In genomic region chr9:85040806-85041575, GRCh38 we compare ENCODE assay signal across 19 cellular contexts.
DNase-seq lines count a peak whose midpoint lies in the region; ATAC-seq and TF ChIP-seq lines count a peak whose summit lies in the region.
"Had no signal": no experiment of that assay in that cellular context is flagged by ENCODE, and none has a peak within 500 bp of the region (broad histone marks: within the 10 kb centered on the region; RNA-seq: fewer than 3 reads in every experiment).

No MANE protein-coding gene starts in this region.

- POLR2A ChIA-PET in CD8-positive, alpha-beta memory T cell (lab: Charles Lee), result no interaction called here
- POLR2A ChIA-PET in activated CD4-positive, alpha-beta T cell treated with anti-CD3 and anti-CD28 coated beads, Interleukin-2, amount 10 ng/mL, durations not matched to agents 7 days and 5 days (lab: Charles Lee), result no interaction called here

- H3K4me3 ChIP-seq in left ventricle myocardium inferior, result no peak overlapping the region
- H3K4me3 ChIP-seq in testis, result peak overlapping the region; percentile 24 to 30
- no peak overlapping the region for H3K4me3 ChIP-seq in CD8-positive, alpha-beta memory T cell (ENCODE audit: low read length)
- no peak overlapping the region for H3K4me3 ChIP-seq in ascending aorta
- H3K4me3 ChIP-seq: prostate gland, SJSA1 had no signal

- DNase-seq in Right ventricle myocardium inferior (ENCODE audit: missing footprints) (no peak), left ventricle myocardium inferior (no peak), cerebellum (ENCODE audit: low spot score) (peak; percentile 12), medulla oblongata (ENCODE audit: extremely low spot score) (peak; percentile 83), testis (peak; percentile 86), ascending aorta (ENCODE audit: low spot score in 2 of 2) (no peak)
- DNase-seq in CD8-positive, alpha-beta memory T cell, result no peak
- no peak for DNase-seq in activated CD4-positive, alpha-beta T cell treated with anti-CD3 and anti-CD28 coated beads, Interleukin-2, amount 10 ng/mL, durations not matched to agents 7 days and 5 days
- DNase-seq: activated CD8-positive, alpha-beta memory T cell treated with anti-CD3 and anti-CD28 coated beads, Interleukin-2, amount 10 ng/mL, durations not matched to agents 7 days and 5 days; amniotic stem cell; CD8-positive, alpha-beta T cell; NCI-H510A; stimulated activated CD4-positive, alpha-beta T cell treated with anti-CD3 and anti-CD28 coated beads, Interleukin-15, amount 100 ng/mL, for 24 hours; stimulated activated naive CD4-positive, alpha-beta T cell treated with Interleukin-2 at 50 U/mL for 16 hours had no signal

- H3K27me3 ChIP-seq in left ventricle myocardium inferior (ENCODE audit: low read depth) (peaks cover 57% of the 10 kb centered on the region), testis (no peaks in the 10 kb centered on the region), ascending aorta (no peaks in the 10 kb centered on the region)
- no peaks in the 10 kb centered on the region for H3K27me3 ChIP-seq in CD8-positive, alpha-beta memory T cell (ENCODE audit: insufficient read depth, low read length, poor library complexity, severe bottlenecking)
- H3K27me3 ChIP-seq: SJSA1 had no signal

- H3K27ac Mint-ChIP-seq in CD8-positive, alpha-beta memory T cell, result no peak overlapping the region
- no peak overlapping the region for H3K27ac Mint-ChIP-seq in activated CD4-positive, alpha-beta T cell treated with anti-CD3 and anti-CD28 coated beads, Interleukin-2, amount 10 ng/mL, durations not matched to agents 7 days and 5 days
- H3K27ac Mint-ChIP-seq: activated CD8-positive, alpha-beta memory T cell treated with anti-CD3 and anti-CD28 coated beads, Interleukin-2, amount 10 ng/mL, durations not matched to agents 7 days and 5 days; CD8-positive, alpha-beta T cell; dendritic cell treated with granulocyte-macrophage colony-stimulating factor and Interleukin-4, amounts not matched to agents 40 ng/mL and 50 ng/mL, for 4 days; T-helper 2 cell treated with Interferon-gamma antibody and Interleukin-4, amounts not matched to agents 5 μg/mL and 100 μg/mL, for 36 hours had no signal

- no peaks in the 10 kb centered on the region for H3K36me3 ChIP-seq in left ventricle myocardium inferior
- H3K36me3 ChIP-seq in testis (ENCODE audit: low read depth, missing control alignments), result no peaks in the 10 kb centered on the region
- no peaks in the 10 kb centered on the region for H3K36me3 ChIP-seq in CD8-positive, alpha-beta memory T cell (ENCODE audit: insufficient read depth, low read length)
- H3K36me3 ChIP-seq in ascending aorta, result no peaks in the 10 kb centered on the region
- H3K36me3 ChIP-seq: prostate gland, SJSA1 had no signal

- no peak for TF ChIP-seq POLR2A in testis (IDR thresholded peaks at IDR 0.05)

- no peak overlapping the region for H3K27ac ChIP-seq in left ventricle myocardium inferior (replicated peaks)
- H3K27ac ChIP-seq in testis, result no peak overlapping the region
- no peak overlapping the region for H3K27ac ChIP-seq in CD8-positive, alpha-beta memory T cell (ENCODE audit: low read depth, low read length)
- no peak overlapping the region for H3K27ac ChIP-seq in ascending aorta
- H3K27ac ChIP-seq: KMS-11, prostate gland, SJSA1 had no signal

- peaks cover 5% of the 10 kb centered on the region for H3K4me1 ChIP-seq in left ventricle myocardium inferior
- peaks cover 5% of the 10 kb centered on the region for H3K4me1 ChIP-seq in testis
- H3K4me1 ChIP-seq in CD8-positive, alpha-beta memory T cell (ENCODE audit: insufficient read depth, low read length), result no peaks in the 10 kb centered on the region
- H3K4me1 ChIP-seq in ascending aorta, result no peaks in the 10 kb centered on the region
- H3K4me1 ChIP-seq: prostate gland, SJSA1 had no signal

- ATAC-seq in Right ventricle myocardium inferior, result peak; percentile 34
- ATAC-seq: activated CD8-positive, alpha-beta memory T cell treated with anti-CD3 and anti-CD28 coated beads, Interleukin-2, amount 10 ng/mL, durations not matched to agents 7 days and 5 days; CD8-positive, alpha-beta T cell had no signal

- TF ChIP-seq CTCF in left ventricle myocardium inferior (IDR thresholded peaks at IDR 0.05; ENCODE audit: borderline replicate concordance) (no peak), testis (IDR thresholded peaks at IDR 0.05) (no peak), ascending aorta (IDR thresholded peaks at IDR 0.05) (no peak)

- H3K4me3 Mint-ChIP-seq in CD8-positive, alpha-beta memory T cell, result no peak overlapping the region
- no peak overlapping the region for H3K4me3 Mint-ChIP-seq in activated CD4-positive, alpha-beta T cell treated with anti-CD3 and anti-CD28 coated beads, Interleukin-2, amount 10 ng/mL, durations not matched to agents 7 days and 5 days
- H3K4me3 Mint-ChIP-seq: activated CD8-positive, alpha-beta memory T cell treated with anti-CD3 and anti-CD28 coated beads, Interleukin-2, amount 10 ng/mL, durations not matched to agents 7 days and 5 days; CD8-positive, alpha-beta T cell; dendritic cell treated with granulocyte-macrophage colony-stimulating factor and Interleukin-4, amounts not matched to agents 40 ng/mL and 50 ng/mL, for 4 days; T-helper 2 cell treated with Interferon-gamma antibody and Interleukin-4, amounts not matched to agents 5 μg/mL and 100 μg/mL, for 36 hours had no signal

- CTCF ChIA-PET in CD8-positive, alpha-beta memory T cell (lab: Charles Lee), result no interaction called here
- CTCF ChIA-PET in activated CD4-positive, alpha-beta T cell treated with anti-CD3 and anti-CD28 coated beads, Interleukin-2, amount 10 ng/mL, durations not matched to agents 7 days and 5 days (lab: Charles Lee), result no interaction called here

- peaks cover 0 to 3% of the 10 kb centered on the region in 2 donors for H3K27me3 Mint-ChIP-seq in CD8-positive, alpha-beta memory T cell
- H3K27me3 Mint-ChIP-seq in activated CD4-positive, alpha-beta T cell treated with anti-CD3 and anti-CD28 coated beads, Interleukin-2, amount 10 ng/mL, durations not matched to agents 7 days and 5 days, result peaks cover 2% of the 10 kb centered on the region
- H3K27me3 Mint-ChIP-seq: activated CD8-positive, alpha-beta memory T cell treated with anti-CD3 and anti-CD28 coated beads, Interleukin-2, amount 10 ng/mL, durations not matched to agents 7 days and 5 days; dendritic cell treated with granulocyte-macrophage colony-stimulating factor and Interleukin-4, amounts not matched to agents 40 ng/mL and 50 ng/mL, for 4 days had no signal

- intact Hi-C loops in Right ventricle myocardium inferior (cut with DNase I) (no loop called here), left ventricle myocardium inferior (cut with micrococcal nuclease) (no loop called here), testis (cut with DNase I; ENCODE audit: low total_unique reads) (no loop called here), ascending aorta (cut with DNase I) (no loop called here)

- H3K36me3 Mint-ChIP-seq in CD8-positive, alpha-beta memory T cell, result no peaks in the 10 kb centered on the region
- H3K36me3 Mint-ChIP-seq in activated CD4-positive, alpha-beta T cell treated with anti-CD3 and anti-CD28 coated beads, Interleukin-2, amount 10 ng/mL, durations not matched to agents 7 days and 5 days (ENCODE audit: low read depth), result no peaks in the 10 kb centered on the region
- H3K36me3 Mint-ChIP-seq: activated CD8-positive, alpha-beta memory T cell treated with anti-CD3 and anti-CD28 coated beads, Interleukin-2, amount 10 ng/mL, durations not matched to agents 7 days and 5 days; CD8-positive, alpha-beta T cell had no signal

- H3K9me3 ChIP-seq in left ventricle myocardium inferior (replicated peaks) (no peaks in the 10 kb centered on the region), testis (no peaks in the 10 kb centered on the region), ascending aorta (no peaks in the 10 kb centered on the region)
- H3K9me3 ChIP-seq in CD8-positive, alpha-beta memory T cell (ENCODE audit: low read length), result no peaks in the 10 kb centered on the region
- H3K9me3 ChIP-seq: prostate gland, SJSA1 had no signal

- WGBS in testis, 2 donors, result 10 to 17% methylated on average over 17 of the region's 17 CpGs

- peaks cover 0 to 5% (median 0%) of the 10 kb centered on the region in 5 donors for H3K9me3 Mint-ChIP-seq in CD8-positive, alpha-beta memory T cell
- no peaks in the 10 kb centered on the region for H3K9me3 Mint-ChIP-seq in activated CD4-positive, alpha-beta T cell treated with anti-CD3 and anti-CD28 coated beads, Interleukin-2, amount 10 ng/mL, durations not matched to agents 7 days and 5 days
- H3K9me3 Mint-ChIP-seq: CD8-positive, alpha-beta T cell; dendritic cell treated with granulocyte-macrophage colony-stimulating factor and Interleukin-4, amounts not matched to agents 40 ng/mL and 50 ng/mL, for 4 days; T-helper 2 cell treated with Interferon-gamma antibody and Interleukin-4, amounts not matched to agents 5 μg/mL and 100 μg/mL, for 36 hours had no signal

- H3K4me1 Mint-ChIP-seq in CD8-positive, alpha-beta memory T cell, result no peaks in the 10 kb centered on the region
- H3K4me1 Mint-ChIP-seq in activated CD4-positive, alpha-beta T cell treated with anti-CD3 and anti-CD28 coated beads, Interleukin-2, amount 10 ng/mL, durations not matched to agents 7 days and 5 days, result no peaks in the 10 kb centered on the region
- H3K4me1 Mint-ChIP-seq: activated CD8-positive, alpha-beta memory T cell treated with anti-CD3 and anti-CD28 coated beads, Interleukin-2, amount 10 ng/mL, durations not matched to agents 7 days and 5 days had no signal

Comparison
In these comparisons a context has a peak if more than half of its experiments do, and no peak if none do; other contexts are left out.
1. DNase-seq: peak in cerebellum (single experiment), medulla oblongata (single experiment) and testis (single experiment); none in Right ventricle myocardium inferior (single experiment), left ventricle myocardium inferior (single experiment), CD8-positive, alpha-beta memory T cell (0 of 5), activated CD4-positive, alpha-beta T cell treated with anti-CD3 and anti-CD28 coated beads, Interleukin-2, amount 10 ng/mL, durations not matched to agents 7 days and 5 days (single experiment) and ascending aorta (0 of 2).
2. H3K4me3 ChIP-seq: peak in testis (2 of 2); none in left ventricle myocardium inferior (single experiment), CD8-positive, alpha-beta memory T cell (single experiment) and ascending aorta (0 of 2).